In the genomic region with DNA sequence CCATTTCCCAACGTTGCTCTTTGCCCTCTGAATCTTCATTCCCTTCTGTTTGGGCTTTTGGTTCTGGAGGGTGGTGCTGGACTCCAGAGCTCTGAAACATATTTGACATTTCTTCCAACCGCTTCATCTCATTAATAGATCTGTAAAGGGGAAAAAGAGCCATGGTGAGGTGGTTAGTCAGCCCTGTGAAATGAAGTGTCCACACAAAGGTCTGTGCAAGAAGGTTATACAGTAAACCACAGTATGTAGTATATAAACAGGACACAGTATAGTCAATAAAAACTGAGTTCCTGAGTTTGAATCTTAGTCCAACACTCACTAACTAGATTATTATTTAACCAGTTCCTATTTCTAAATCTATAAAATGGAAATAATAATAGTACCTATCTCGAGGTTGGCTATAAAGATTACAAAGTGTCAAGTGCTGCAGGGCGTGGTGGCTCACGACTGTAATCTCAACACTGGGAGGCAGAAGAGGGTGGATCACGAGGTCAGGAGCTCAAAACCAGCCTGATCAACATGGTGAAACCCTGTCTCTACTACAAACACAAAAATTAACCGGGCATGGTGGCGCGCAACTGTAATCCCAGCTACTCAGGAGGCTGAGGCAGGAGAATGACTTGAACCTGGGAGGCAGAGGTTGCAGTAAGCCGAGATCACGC, we compare ENCODE assay signal across 18 cellular contexts. TPM values are rescaled to one million over a fixed set of nuclear protein-coding genes. Genes with fewer than 3 reads are reported as not detected.
DNase-seq lines count a peak whose midpoint lies in the region; ATAC-seq and TF ChIP-seq lines count a peak whose summit lies in the region.
"Had no signal": no experiment of that assay in that cellular context is flagged by ENCODE, and none has a peak within 500 bp of the region (broad histone marks: within the 10 kb centered on the region; RNA-seq: fewer than 3 reads in every experiment).

No MANE protein-coding gene starts in this region.

- no peaks in the 10 kb centered on the region for H3K27me3 ChIP-seq in Caco-2 (replicated peaks; ENCODE audit: control insufficient read depth, insufficient read depth, low read length)
- H3K27me3 ChIP-seq in MM.1S (replicated peaks; ENCODE audit: insufficient read depth, low read length), result no peaks in the 10 kb centered on the region
- H3K27me3 ChIP-seq: SJCRH30 had no signal

- POLR2A ChIA-PET in Caco-2 (lab: Charles Lee), result interaction anchor here (1.1 kb wide), 1 partner anchor 13 kb away, joined by 4 read pairs; no protein-coding TSS in a partner anchor

- CTCF ChIA-PET in Caco-2 (lab: Charles Lee), result interaction anchor here (0.7 kb wide), 1 partner anchor 10 kb away, joined by 3 read pairs; no protein-coding TSS in a partner anchor

- H3K27ac ChIP-seq in 22Rv1 (0 out of 2 replicates have a peak overlapping the region, but pooled peaks have one; percentile 4), MM.1S (ENCODE audit: low read length) (no peak overlapping the region)
- H3K27ac ChIP-seq: SJCRH30 had no signal

- no peak overlapping the region for H3K4me2 ChIP-seq in MM.1S (ENCODE audit: low read depth, low read length)

- no peaks in the 10 kb centered on the region for H3F3A ChIP-seq in MM.1S (ENCODE audit: insufficient read depth, low read length)

- H3K4me1 Mint-ChIP-seq in Caco-2 (ENCODE audit: low read depth, unreplicated experiment), result peaks cover 22% of the 10 kb centered on the region
- peaks cover 12% of the 10 kb centered on the region for H3K4me1 Mint-ChIP-seq in activated T-helper 17 cell treated with anti-CD3 and anti-CD28 coated beads, Interleukin-2, amount 50 U/mL, for 72 hours
- H3K4me1 Mint-ChIP-seq: mesothelial cell of epicardium had no signal

- H3K9ac ChIP-seq in MM.1S (ENCODE audit: low read length), result no peak overlapping the region

- DNase-seq in Caco-2 (no peak), iris pigment epithelial cell (ENCODE audit: low read depth) (peak; percentile 93), sciatic nerve (ENCODE audit: low spot score) (no peak), epidermal melanocyte (ENCODE audit: insufficient read length, low spot score) (no peak), MM.1S (no peak)
- DNase-seq: CD4-positive, CD25-positive, alpha-beta regulatory T cell; NCI-H2081 treated with DMSO at 0.1 percent for 48 hours; posterior cingulate gyrus; SJCRH30; stimulated activated CD4-positive, alpha-beta T cell treated with anti-CD3 and anti-CD28 coated beads, Interleukin-4, amount 100 ng/mL, for 4 hours; stimulated activated naive CD8-positive, alpha-beta T cell treated with anti-CD3 and anti-CD28 coated beads, Interleukin-15, Interleukin-2, amounts not matched to agents 100 U/mL and 50 U/mL, for 24 hours had no signal

- no peak overlapping the region for H3K4me3 Mint-ChIP-seq in Caco-2 (ENCODE audit: unreplicated experiment)
- no peak overlapping the region for H3K4me3 Mint-ChIP-seq in activated T-helper 17 cell treated with anti-CD3 and anti-CD28 coated beads, Interleukin-2, amount 50 U/mL, for 72 hours
- H3K4me3 Mint-ChIP-seq: mesothelial cell of epicardium, WTC11 had no signal

- no peaks in the 10 kb centered on the region for H3K9me2 ChIP-seq in MM.1S (replicated peaks; ENCODE audit: insufficient read depth, low read length)

- ATAC-seq in activated T-helper 17 cell treated with anti-CD3 and anti-CD28 coated beads, Interleukin-2, amount 50 U/mL, for 72 hours (replicated peaks), result no peak
- no peak for ATAC-seq in sciatic nerve
- ATAC-seq in GM21528 (IDR thresholded peaks at IDR 0.05; ENCODE audit: low FRiP score, unreplicated experiment), result no peak
- ATAC-seq: esophagus mucosa; stimulated activated naive CD8-positive, alpha-beta T cell treated with anti-CD3 and anti-CD28 coated beads, Interleukin-15, Interleukin-2, amounts not matched to agents 100 U/mL and 50 U/mL, for 24 hours; WTC11 had no signal

- BruUV-seq in Caco-2 (replicated peaks; lab: Mats Ljungman, UMichigan), result no TSS peak

- TF ChIP-seq CTCF in 22Rv1 (IDR thresholded peaks at IDR 0.05) (no peak), Caco-2 (IDR thresholded peaks at IDR 0.05; ENCODE audit: insufficient read depth in 1 of 2, low read depth in 1 of 2, low read length in 1 of 2, severe bottlenecking in 1 of 2, unreplicated experiment in 1 of 2) (no peak), MM.1S (IDR thresholded peaks at IDR 0.05; ENCODE audit: low read length) (no peak)

- no peak overlapping the region for H2AFZ ChIP-seq in MM.1S (ENCODE audit: low read length)

- peak overlapping the region; percentile 44 for H3K27ac Mint-ChIP-seq in Caco-2 (ENCODE audit: unreplicated experiment)
- H3K27ac Mint-ChIP-seq in activated T-helper 17 cell treated with anti-CD3 and anti-CD28 coated beads, Interleukin-2, amount 50 U/mL, for 72 hours, result peak overlapping the region; percentile 29
- H3K27ac Mint-ChIP-seq: activated T-helper 2 cell treated with anti-CD3 and anti-CD28 coated beads, Interferon-gamma antibody, Interleukin-2, Interleukin-4, amounts not matched to agents 10 μg/mL and 5 μg/mL and 100 μg/mL, durations not matched to agents 14 hours and 24 hours and 36 hours; mesothelial cell of epicardium; WTC11 had no signal

- no peaks in the 10 kb centered on the region for H3K9me3 Mint-ChIP-seq in Caco-2 (ENCODE audit: unreplicated experiment)
- H3K9me3 Mint-ChIP-seq in activated T-helper 17 cell treated with anti-CD3 and anti-CD28 coated beads, Interleukin-2, amount 50 U/mL, for 72 hours, result no peaks in the 10 kb centered on the region
- H3K9me3 Mint-ChIP-seq: activated T-helper 2 cell treated with anti-CD3 and anti-CD28 coated beads, Interferon-gamma antibody, Interleukin-2, Interleukin-4, amounts not matched to agents 10 μg/mL and 5 μg/mL and 100 μg/mL, durations not matched to agents 14 hours and 24 hours and 36 hours; CD4-positive, CD25-positive, alpha-beta regulatory T cell; mesothelial cell of epicardium; WTC11 had no signal

- no peaks in the 10 kb centered on the region for H3K9me3 ChIP-seq in Caco-2
- H3K9me3 ChIP-seq in MM.1S (replicated peaks; ENCODE audit: insufficient read depth, low read length), result no peaks in the 10 kb centered on the region
- H3K9me3 ChIP-seq: SJCRH30 had no signal

- no peak overlapping the region for H3K4me3 ChIP-seq in Caco-2 (ENCODE audit: low read depth, low read length)
- H3K4me3 ChIP-seq in MM.1S (ENCODE audit: low read length), result no peak overlapping the region
- H3K4me3 ChIP-seq: SJCRH30 had no signal

- peaks cover 96% of the 10 kb centered on the region for H3K79me2 ChIP-seq in MM.1S (ENCODE audit: low read length)

- intact Hi-C loops in Caco-2 (cut with micrococcal nuclease; ENCODE audit: unreplicated experiment) (no loop called here), sciatic nerve (cut with DNase I) (no loop called here)

- H3K36me3 Mint-ChIP-seq in Caco-2 (ENCODE audit: insufficient read depth, unreplicated experiment), result peaks cover 70% of the 10 kb centered on the region
- peaks cover 88% of the 10 kb centered on the region for H3K36me3 Mint-ChIP-seq in activated T-helper 17 cell treated with anti-CD3 and anti-CD28 coated beads, Interleukin-2, amount 50 U/mL, for 72 hours (ENCODE audit: low read depth)

- peaks cover 2% of the 10 kb centered on the region; the same call in 1 of the 2 replicates for H3K36me3 ChIP-seq in Caco-2 (ENCODE audit: control insufficient read depth, insufficient read depth, low read length)
- peaks cover 31% of the 10 kb centered on the region for H3K36me3 ChIP-seq in MM.1S (replicated peaks; ENCODE audit: insufficient read depth, low read length)

- peaks cover 32% of the 10 kb centered on the region for H4K20me1 ChIP-seq in MM.1S (ENCODE audit: insufficient read depth, low read length)

- no peaks in the 10 kb centered on the region for H3K27me3 Mint-ChIP-seq in Caco-2 (ENCODE audit: insufficient read depth, unreplicated experiment)
- no peaks in the 10 kb centered on the region for H3K27me3 Mint-ChIP-seq in activated T-helper 17 cell treated with anti-CD3 and anti-CD28 coated beads, Interleukin-2, amount 50 U/mL, for 72 hours
- H3K27me3 Mint-ChIP-seq: CD4-positive, CD25-positive, alpha-beta regulatory T cell had no signal

- H3K4me1 ChIP-seq in Caco-2 (peaks cover 18% of the 10 kb centered on the region; the same call in 1 of the 2 replicates), MM.1S (ENCODE audit: low read length) (no peaks in the 10 kb centered on the region)
- H3K4me1 ChIP-seq: SJCRH30 had no signal

RNA-seq across cellular contexts. Expression of a gene that starts 13.1 kb away (rescaled TPM):
- total RNA-seq in Caco-2 (2022) (214 and 224 TPM in 2 replicates), sciatic nerve (72.5 TPM)
- 100 to 1,000 TPM; 140 to 190 TPM for total RNA-seq in activated T-helper 17 cell treated with anti-CD3 and anti-CD28 coated beads, Interleukin-2, amount 50 U/mL, for 72 hours

RNA-seq across cellular contexts. Expression of a gene that starts 50.3 kb away (rescaled TPM):
- total RNA-seq in Caco-2 (2022) (13.4 and 13.6 TPM in 2 replicates), sciatic nerve (7.3 TPM)
- total RNA-seq in activated T-helper 17 cell treated with anti-CD3 and anti-CD28 coated beads, Interleukin-2, amount 50 U/mL, for 72 hours, result 100 to 1,000 TPM in 1 of 2 donors, 10 to 100 TPM in 1; 82.0 to 379 TPM

RNA-seq across cellular contexts. Expression of a gene that starts 57.2 kb away (rescaled TPM):
- total RNA-seq in Caco-2 (2022) (0.23 TPM in 1 of 2 replicates, not detected in the other), sciatic nerve (0.31 TPM)
- total RNA-seq in activated T-helper 17 cell treated with anti-CD3 and anti-CD28 coated beads, Interleukin-2, amount 50 U/mL, for 72 hours, result 1 to 10 TPM in 1 of 2 donors, under 1 TPM in 1; 0.93 to 6.9 TPM
- total RNA-seq: SJCRH30 had no signal
